In genomic region chr17:69573396-69573795, GRCh38 we compare ENCODE assay signal across 19 cellular contexts.
"Had no signal": no experiment of that assay in that cellular context is flagged by ENCODE, and none has a peak within 500 bp of the region (broad histone marks: within the 10 kb centered on the region; RNA-seq: fewer than 3 reads in every experiment).

No MANE protein-coding gene starts in this region.

- H3K27ac ChIP-seq: epithelial cell of prostate, lower lobe of right lung had no signal

- H3K36me3 ChIP-seq: lower lobe of right lung, sigmoid colon had no signal

- ATAC-seq: activated T-cell treated with anti-CD3 and anti-CD28 coated beads, Interleukin-2, amount 50 U/mL, for 72 hours; left lobe of liver; lower lobe of right lung; naive thymus-derived CD4-positive, alpha-beta T cell; T-helper 17 cell had no signal

- DNase-seq: activated CD4-positive, alpha-beta memory T cell treated with anti-CD3 and anti-CD28 coated beads, Interleukin-2, amount 10 ng/mL, durations not matched to agents 7 days and 5 days; activated CD4-positive, alpha-beta T cell treated with anti-CD3 and anti-CD28 coated beads, Interleukin-2, amount 10 ng/mL, durations not matched to agents 24 days and 14 days; activated effector memory CD4-positive, alpha-beta T cell treated with Interleukin-2 at 50 U/mL for 16 hours; activated naive CD4-positive, alpha-beta T cell treated with anti-CD3 and anti-CD28 coated beads, Interleukin-2, amount 10 ng/mL, durations not matched to agents 7 days and 5 days; activated T-cell treated with anti-CD3 and anti-CD28 coated beads, Interleukin-2, amount 50 U/mL, for 72 hours; amygdala; cerebellar nuclear complex; cortex of kidney; endodermal cell; foreskin fibroblast; lower lobe of right lung; naive thymus-derived CD4-positive, alpha-beta T cell; retina; sigmoid colon; stimulated activated CD4-positive, alpha-beta T cell treated with anti-CD3 and anti-CD28 coated beads, Interleukin-4, amount 100 ng/mL, for 1 hour; stimulated activated naive CD4-positive, alpha-beta T cell; T-helper 17 cell had no signal

- H3K4me3 ChIP-seq: lower lobe of right lung, sigmoid colon had no signal

- H3K27me3 ChIP-seq: sigmoid colon had no signal

- H3K9me3 ChIP-seq: lower lobe of right lung, sigmoid colon had no signal
